8 cellular contexts compared by ENCODE assay signal in the genomic region with DNA sequence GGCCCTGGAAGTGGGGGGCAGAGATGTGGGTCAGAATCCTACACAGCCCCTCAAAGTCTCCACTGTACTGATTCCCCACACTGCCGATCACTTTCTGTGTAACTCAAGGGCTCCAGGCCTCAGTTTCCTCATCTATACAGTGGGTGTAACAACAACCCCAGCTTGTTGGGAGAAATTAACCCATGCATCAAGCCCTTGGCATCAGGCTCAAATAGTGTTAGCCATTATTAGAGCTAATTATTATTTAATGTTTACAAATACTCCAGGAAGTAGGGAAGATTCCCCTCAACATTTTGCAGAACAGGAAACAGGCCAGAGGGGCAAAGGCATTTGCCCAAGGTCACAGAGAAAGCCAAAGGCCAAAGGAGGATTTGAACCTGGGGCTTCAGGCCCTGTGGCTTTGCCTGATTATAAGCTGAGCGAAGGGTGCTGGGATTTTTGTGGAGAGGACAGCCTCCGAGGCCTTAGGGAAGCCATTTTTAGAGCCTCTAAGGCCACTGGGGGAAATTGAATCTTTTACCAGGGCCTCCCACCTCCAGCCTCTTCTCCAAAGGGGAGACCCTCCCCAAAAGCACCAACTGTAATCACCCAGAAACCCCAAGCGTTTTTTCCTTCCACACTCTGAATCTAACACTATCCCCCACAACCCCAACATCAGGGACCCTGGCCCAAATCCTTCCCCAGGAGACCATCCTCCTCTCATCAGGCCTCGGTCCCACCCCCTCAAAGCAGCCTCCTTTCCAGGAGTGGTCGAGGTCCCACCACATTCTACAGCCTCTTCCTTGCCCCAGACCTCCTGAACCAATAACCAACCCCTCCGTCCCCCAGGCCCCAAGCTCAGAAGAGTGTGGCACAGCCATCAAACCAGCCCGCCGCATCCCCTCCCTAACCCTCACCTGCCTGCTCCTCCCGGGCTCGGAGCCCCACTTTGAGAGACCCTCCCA. TPM values are rescaled to one million over a fixed set of nuclear protein-coding genes. Genes with fewer than 3 reads are reported as not detected.
DNase-seq lines count a peak whose midpoint lies in the region; ATAC-seq and TF ChIP-seq lines count a peak whose summit lies in the region.

No MANE protein-coding gene starts in this region.

- no peaks in the 10 kb centered on the region for H3K9me2 ChIP-seq in MM.1S (replicated peaks; ENCODE audit: insufficient read depth, low read length)

- peak overlapping the region; percentile 54 to 80 (median 68) for H3K4me3 ChIP-seq in BLaER1 treated with 17β-estradiol and CSF1 and Interleukin-3, amounts not matched to agents 10 nM and 100 nM
- H3K4me3 ChIP-seq in MM.1S (ENCODE audit: low read length) (peak overlapping the region; percentile 56), muscle layer of colon (ENCODE audit: low read depth in 1 of 2, low read length in 2 of 2) (peak overlapping the region; percentile 21 to 59)

- peak overlapping the region; percentile 79 to 100 (median 94) for H3K4me2 ChIP-seq in BLaER1 treated with 17β-estradiol and CSF1 and Interleukin-3, amounts not matched to agents 10 nM and 100 nM
- H3K4me2 ChIP-seq in MM.1S (ENCODE audit: low read depth, low read length), result peak overlapping the region; percentile 79

- H3K27me3 Mint-ChIP-seq in chondrocyte (ENCODE audit: low read depth), result no peaks in the 10 kb centered on the region

- peak overlapping the region; percentile 84 for H3K4me3 Mint-ChIP-seq in chondrocyte (ENCODE audit: unreplicated experiment)

- H3K9ac ChIP-seq in BLaER1 treated with 17β-estradiol and CSF1 and Interleukin-3, amounts not matched to agents 10 nM and 100 nM, result peak overlapping the region; percentile 68 to 88 (median 81)
- H3K9ac ChIP-seq in MM.1S (ENCODE audit: low read length) (peak overlapping the region; percentile 54), muscle layer of colon (ENCODE audit: low read length) (peak overlapping the region; percentile 83)

- TF ChIP-seq CTCF in MM.1S (IDR thresholded peaks at IDR 0.05; ENCODE audit: low read length) (no peak), chondrocyte (IDR thresholded peaks at IDR 0.05) (no peak)

- H3K27ac Mint-ChIP-seq in chondrocyte (ENCODE audit: unreplicated experiment), result peak overlapping the region; percentile 77

- H3K27me3 ChIP-seq in BLaER1 treated with 17β-estradiol and CSF1 and Interleukin-3, amounts not matched to agents 10 nM and 100 nM, result no peaks in the 10 kb centered on the region
- H3K27me3 ChIP-seq in MM.1S (replicated peaks; ENCODE audit: insufficient read depth, low read length) (no peaks in the 10 kb centered on the region), muscle layer of colon (ENCODE audit: control insufficient read depth in 1 of 2, insufficient read depth in 2 of 2, low read length in 2 of 2) (no peaks in the 10 kb centered on the region)

- no peaks in the 10 kb centered on the region for H3K9me3 ChIP-seq in BLaER1 treated with 17β-estradiol and CSF1 and Interleukin-3, amounts not matched to agents 10 nM and 100 nM (replicated peaks in 1 of 11)
- H3K9me3 ChIP-seq in MM.1S (replicated peaks; ENCODE audit: insufficient read depth, low read length) (no peaks in the 10 kb centered on the region), muscle layer of colon (ENCODE audit: low read length) (no peaks in the 10 kb centered on the region)

- peaks cover 8% of the 10 kb centered on the region; the same call in 1 of the 2 replicates for H3K79me2 ChIP-seq in MM.1S (ENCODE audit: low read length)

- H3K4me1 Mint-ChIP-seq in chondrocyte (ENCODE audit: low read depth), result peaks cover 16% of the 10 kb centered on the region

- peaks cover 21 to 32% (median 24%) of the 10 kb centered on the region in 10 experiments for H3K4me1 ChIP-seq in BLaER1 treated with 17β-estradiol and CSF1 and Interleukin-3, amounts not matched to agents 10 nM and 100 nM
- H3K4me1 ChIP-seq in MM.1S (ENCODE audit: low read length), result peaks cover 7% of the 10 kb centered on the region
- peaks cover 16% of the 10 kb centered on the region for H3K4me1 ChIP-seq in muscle layer of colon (ENCODE audit: insufficient read depth, low read length)

- no peaks in the 10 kb centered on the region for H3K9me3 Mint-ChIP-seq in chondrocyte (ENCODE audit: low read depth)

- no peak for ATAC-seq in GM18511 (IDR thresholded peaks at IDR 0.05; ENCODE audit: unreplicated experiment)

- H3F3A ChIP-seq in MM.1S (ENCODE audit: insufficient read depth, low read length), result no peaks in the 10 kb centered on the region

- H3K36me3 Mint-ChIP-seq in chondrocyte (ENCODE audit: low read depth), result peaks cover 6% of the 10 kb centered on the region

- no peak overlapping the region for H2AFZ ChIP-seq in MM.1S (ENCODE audit: low read length)

- peaks cover 0 to 28% (median 0%) of the 10 kb centered on the region in 11 experiments; a peak in 8 of 22 replicates for H4K20me1 ChIP-seq in BLaER1 treated with 17β-estradiol and CSF1 and Interleukin-3, amounts not matched to agents 10 nM and 100 nM
- no peaks in the 10 kb centered on the region for H4K20me1 ChIP-seq in MM.1S (ENCODE audit: insufficient read depth, low read length)

- DNase-seq in MM.1S, result no peak
- DNase-seq in chondrocyte (ENCODE audit: low spot score), result no peak
- DNase-seq in NCI-H446 treated with DMSO at 0.1 percent for 48 hours (lab: John Stamatoyannopoulos, UW), result no peak
- DNase-seq in A172 (ENCODE audit: low spot score), result no peak
- DNase-seq in KBM-7, result no peak

- peak overlapping the region; percentile 15 to 84 (median 67) for H3K27ac ChIP-seq in BLaER1 treated with 17β-estradiol and CSF1 and Interleukin-3, amounts not matched to agents 10 nM and 100 nM
- H3K27ac ChIP-seq in MM.1S (ENCODE audit: low read length) (no peak overlapping the region), muscle layer of colon (ENCODE audit: low read depth, low read length) (peak overlapping the region; percentile 84)

- H3K36me3 ChIP-seq in BLaER1 treated with 17β-estradiol and CSF1 and Interleukin-3, amounts not matched to agents 10 nM and 100 nM, result peaks cover 40 to 48% (median 45%) of the 10 kb centered on the region in 11 experiments
- H3K36me3 ChIP-seq in MM.1S (replicated peaks; ENCODE audit: insufficient read depth, low read length) (no peaks in the 10 kb centered on the region), muscle layer of colon (ENCODE audit: insufficient read depth, low read length) (peaks cover 23% of the 10 kb centered on the region)

- in situ Hi-C loops in KBM-7 (cut with MboI; ENCODE audit: low pct_unique_long_range_greater_than_20kb, low sequenced_read_pairs), result no loop called here

RNA-seq across cellular contexts. Expression of gene FKBP8, which starts 1.1 kb away (rescaled TPM):
- 168 to 192 TPM (median 190 TPM) in 3 replicates for total RNA-seq in chondrocyte
- 286 and 312 TPM in 2 replicates for total RNA-seq in A172 (2014; rRNA removed; shearing (Covaris generic))

RNA-seq across cellular contexts. Expression of gene KXD1, which starts 15.4 kb away (rescaled TPM):
- 63.4 to 69.8 TPM (median 65.4 TPM) in 3 replicates for total RNA-seq in chondrocyte
- total RNA-seq in A172 (2014; rRNA removed; shearing (Covaris generic)), result 111 and 117 TPM in 2 replicates

RNA-seq across cellular contexts. Expression of gene ELL, which starts 20.4 kb away (rescaled TPM):
- 12.4 to 14.0 TPM (median 13.0 TPM) in 3 replicates for total RNA-seq in chondrocyte
- 9.0 and 10.3 TPM in 2 replicates for total RNA-seq in A172 (2014; rRNA removed; shearing (Covaris generic))

RNA-seq across cellular contexts. Expression of gene UBA52, which starts 29.4 kb away (rescaled TPM):
- total RNA-seq in chondrocyte, result 712 to 830 TPM (median 749 TPM) in 3 replicates
- 779 and 974 TPM in 2 replicates for total RNA-seq in A172 (2014; rRNA removed; shearing (Covaris generic))

RNA-seq across cellular contexts. Expression of gene REX1BD, which starts 46.3 kb away (rescaled TPM):
- total RNA-seq in chondrocyte, result 46.9 to 89.0 TPM (median 54.1 TPM) in 3 replicates
- 122 and 137 TPM in 2 replicates for total RNA-seq in A172 (2014; rRNA removed; shearing (Covaris generic))
